ENCODE assay signal across 10 cellular contexts in the genomic region with DNA sequence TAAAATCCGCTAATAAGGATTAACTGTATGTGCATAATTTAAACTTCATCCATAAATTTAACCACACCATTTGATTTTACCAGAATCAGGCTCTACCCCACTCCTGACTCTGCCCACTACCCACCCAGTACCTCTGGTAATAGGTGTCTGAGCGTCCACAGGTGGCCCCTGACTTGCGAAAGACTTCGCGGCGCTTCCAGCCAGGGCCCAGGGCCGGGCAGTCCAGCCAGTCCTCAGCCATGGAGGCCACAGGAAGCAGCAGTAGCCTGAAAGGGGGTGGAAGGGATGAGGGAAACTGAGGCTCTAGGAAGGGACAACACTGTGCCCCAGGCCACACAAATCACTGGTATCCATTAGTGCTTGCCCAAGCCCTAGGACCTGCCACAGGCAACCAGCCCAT. TPM values are rescaled to one million over a fixed set of nuclear protein-coding genes. Genes with fewer than 3 reads are reported as not detected.
DNase-seq lines count a peak whose midpoint lies in the region; ATAC-seq, FAIRE-seq and TF ChIP-seq lines count a peak whose summit lies in the region.
"Had no signal": no experiment of that assay in that cellular context is flagged by ENCODE, and none has a peak within 500 bp of the region (broad histone marks: within the 10 kb centered on the region; RNA-seq: fewer than 3 reads in every experiment).

No MANE protein-coding gene starts in this region.

- H3K4me1 ChIP-seq in hepatocyte (ENCODE audit: insufficient read depth) (peaks cover 16% of the 10 kb centered on the region), esophagus muscularis mucosa (peaks cover 28 to 34% (median 32%) of the 10 kb centered on the region in 4 donors)

- TF ChIP-seq CTCF in activated CD8-positive, alpha-beta T cell treated with anti-CD3 and anti-CD28 coated beads for 36 hours (IDR thresholded peaks at IDR 0.05) = no peak
- no peak for TF ChIP-seq CTCF in hepatocyte (IDR thresholded peaks at IDR 0.05; ENCODE audit: poor library complexity)
- no peak for TF ChIP-seq CTCF in esophagus muscularis mucosa (IDR thresholded peaks at IDR 0.05)

- H2AFZ ChIP-seq in hepatocyte = no peak overlapping the region

- H3K27me3 Mint-ChIP-seq in activated T-cell treated with anti-CD3 and anti-CD28 coated beads, Interleukin-2, amount 50 U/mL, for 24 hours = no peaks in the 10 kb centered on the region
- no peaks in the 10 kb centered on the region for H3K27me3 Mint-ChIP-seq in activated CD8-positive, alpha-beta T cell treated with anti-CD3 and anti-CD28 coated beads for 36 hours
- no peaks in the 10 kb centered on the region for H3K27me3 Mint-ChIP-seq in stimulated activated naive B cell treated with anti-CD40 and anti-IgM and Interleukin-4, amounts not matched to agents 10 μg/mL and 1 μg/mL and 100 μg/mL, for 72 hours

- peaks cover 87% of the 10 kb centered on the region for H3K36me3 Mint-ChIP-seq in activated T-cell treated with anti-CD3 and anti-CD28 coated beads, Interleukin-2, amount 50 U/mL, for 24 hours (ENCODE audit: low read depth)
- H3K36me3 Mint-ChIP-seq in activated CD8-positive, alpha-beta T cell treated with anti-CD3 and anti-CD28 coated beads for 36 hours (ENCODE audit: low read depth) = peaks cover 59% of the 10 kb centered on the region
- peaks cover 56 to 72% of the 10 kb centered on the region in 2 donors for H3K36me3 Mint-ChIP-seq in stimulated activated naive B cell treated with anti-CD40 and anti-IgM and Interleukin-4, amounts not matched to agents 10 μg/mL and 1 μg/mL and 100 μg/mL, for 72 hours

- peaks cover 6% of the 10 kb centered on the region for H4K20me1 ChIP-seq in hepatocyte (ENCODE audit: insufficient read depth, poor library complexity, severe bottlenecking)

- H3K4me3 Mint-ChIP-seq in activated T-cell treated with anti-CD3 and anti-CD28 coated beads, Interleukin-2, amount 50 U/mL, for 24 hours = peak overlapping the region; percentile 98
- peak overlapping the region; percentile 91 for H3K4me3 Mint-ChIP-seq in activated CD8-positive, alpha-beta T cell treated with anti-CD3 and anti-CD28 coated beads for 36 hours
- peak overlapping the region; percentile 96 to 97 for H3K4me3 Mint-ChIP-seq in stimulated activated naive B cell treated with anti-CD40 and anti-IgM and Interleukin-4, amounts not matched to agents 10 μg/mL and 1 μg/mL and 100 μg/mL, for 72 hours

- no peak for TF ChIP-seq POLR2A in esophagus muscularis mucosa (IDR thresholded peaks at IDR 0.05; ENCODE audit: low read depth)

- H3K9me3 ChIP-seq in hepatocyte (ENCODE audit: low read depth) (no peaks in the 10 kb centered on the region), esophagus muscularis mucosa (no peaks in the 10 kb centered on the region)

- intact Hi-C loops in activated CD8-positive, alpha-beta T cell treated with anti-CD3 and anti-CD28 coated beads for 36 hours (cut with micrococcal nuclease) = no loop called here
- intact Hi-C loops in esophagus muscularis mucosa (cut with DNase I) = loop anchor here (10.0 kb wide), 4 partner anchors 465 to 915 kb away; partner anchors contain the start of genes ACAA2, ME2, MEX3C and RPL17

- no peaks in the 10 kb centered on the region for H3K36me3 ChIP-seq in hepatocyte (replicated peaks; ENCODE audit: insufficient read depth, low read depth)
- H3K36me3 ChIP-seq in esophagus muscularis mucosa = peaks cover 30 to 76% (median 61%) of the 10 kb centered on the region in 4 donors

- no peak for DNase-seq in activated T-cell treated with anti-CD3 and anti-CD28 coated beads, Interleukin-2, amount 50 U/mL, for 24 hours
- no peak for DNase-seq in activated T-cell treated with anti-CD3 and anti-CD28 coated beads, Interleukin-2, amount 50 U/mL, for 1 hour
- DNase-seq in activated CD8-positive, alpha-beta T cell treated with anti-CD3 and anti-CD28 coated beads for 36 hours = no peak
- DNase-seq in hepatocyte (ENCODE audit: low spot score) (no peak), esophagus muscularis mucosa (ENCODE audit: extremely low spot score) (no peak), HTR-8/SVneo (ENCODE audit: insufficient read length, low spot score) (no peak)
- no peak for DNase-seq in stimulated activated naive B cell treated with anti-CD40 and anti-IgM and Interleukin-4, amounts not matched to agents 10 μg/mL and 1 μg/mL and 100 μg/mL, for 72 hours
- DNase-seq: MV-4-11, SHP77 had no signal

- CTCF ChIA-PET in activated CD8-positive, alpha-beta T cell treated with anti-CD3 and anti-CD28 coated beads for 36 hours (lab: Charles Lee) = interaction anchor here (1.8 to 2.3 kb wide), 2 partner anchors 11 to 13 kb away, joined by 3 to 10 read pairs; partner anchors contain the start of gene CFAP53

- 95% methylated on average over 7 of the region's 7 CpGs for whole genome bisulfite sequencing in hepatocyte (ENCODE audit: low lambda C conversion rate, missing lambda C conversion rate)
- 93% methylated on average over 7 of the region's 7 CpGs for WGBS in esophagus muscularis mucosa

- ATAC-seq in activated CD8-positive, alpha-beta T cell treated with anti-CD3 and anti-CD28 coated beads for 36 hours = no peak
- no peak for ATAC-seq in stimulated activated naive B cell treated with anti-CD40 and anti-IgM and Interleukin-4, amounts not matched to agents 10 μg/mL and 1 μg/mL and 100 μg/mL, for 72 hours (replicated peaks)
- ATAC-seq in HG03439 (IDR thresholded peaks at IDR 0.05; ENCODE audit: unreplicated experiment) = no peak

- peaks cover 29% of the 10 kb centered on the region for H3K79me2 ChIP-seq in hepatocyte

- POLR2A ChIA-PET in activated CD8-positive, alpha-beta T cell treated with anti-CD3 and anti-CD28 coated beads for 36 hours (lab: Charles Lee) = interaction anchor here (0.8 kb wide), 1 partner anchor 11 kb away, joined by 3 read pairs; no protein-coding TSS in a partner anchor

- no peaks in the 10 kb centered on the region for H3K27me3 ChIP-seq in hepatocyte
- no peaks in the 10 kb centered on the region for H3K27me3 ChIP-seq in esophagus muscularis mucosa

- H3K9me3 Mint-ChIP-seq in activated T-cell treated with anti-CD3 and anti-CD28 coated beads, Interleukin-2, amount 50 U/mL, for 24 hours = no peaks in the 10 kb centered on the region
- no peaks in the 10 kb centered on the region for H3K9me3 Mint-ChIP-seq in activated CD8-positive, alpha-beta T cell treated with anti-CD3 and anti-CD28 coated beads for 36 hours
- no peaks in the 10 kb centered on the region for H3K9me3 Mint-ChIP-seq in stimulated activated naive B cell treated with anti-CD40 and anti-IgM and Interleukin-4, amounts not matched to agents 10 μg/mL and 1 μg/mL and 100 μg/mL, for 72 hours

- H3K4me3 ChIP-seq in hepatocyte (no peak overlapping the region), esophagus muscularis mucosa (peak overlapping the region in 2 of 4 donors; percentile 91 to 94)

- H3K27ac ChIP-seq in hepatocyte = no peak overlapping the region
- peak overlapping the region in 1 of 4 donors; percentile 95 for H3K27ac ChIP-seq in esophagus muscularis mucosa (replicated peaks in 1 of 4)

- TF ChIP-seq EP300 in esophagus muscularis mucosa (IDR thresholded peaks at IDR 0.05) = no peak

- peak overlapping the region; percentile 88 for H3K4me2 ChIP-seq in hepatocyte

- peaks cover 44% of the 10 kb centered on the region for H3K4me1 Mint-ChIP-seq in activated T-cell treated with anti-CD3 and anti-CD28 coated beads, Interleukin-2, amount 50 U/mL, for 24 hours (ENCODE audit: low read depth)
- H3K4me1 Mint-ChIP-seq in activated CD8-positive, alpha-beta T cell treated with anti-CD3 and anti-CD28 coated beads for 36 hours (ENCODE audit: low read depth) = peaks cover 39% of the 10 kb centered on the region
- H3K4me1 Mint-ChIP-seq in stimulated activated naive B cell treated with anti-CD40 and anti-IgM and Interleukin-4, amounts not matched to agents 10 μg/mL and 1 μg/mL and 100 μg/mL, for 72 hours = peaks cover 44 to 53% of the 10 kb centered on the region in 2 donors

- peak overlapping the region; percentile 98 for H3K27ac Mint-ChIP-seq in activated T-cell treated with anti-CD3 and anti-CD28 coated beads, Interleukin-2, amount 50 U/mL, for 24 hours
- H3K27ac Mint-ChIP-seq in activated CD8-positive, alpha-beta T cell treated with anti-CD3 and anti-CD28 coated beads for 36 hours = peak overlapping the region; percentile 96
- peak overlapping the region; percentile 97 for H3K27ac Mint-ChIP-seq in stimulated activated naive B cell treated with anti-CD40 and anti-IgM and Interleukin-4, amounts not matched to agents 10 μg/mL and 1 μg/mL and 100 μg/mL, for 72 hours

- no peak for FAIRE-seq in HTR-8/SVneo (lab: Jason Lieb, UNC)

- no peaks in the 10 kb centered on the region for H3K9me2 ChIP-seq in hepatocyte (replicated peaks; ENCODE audit: insufficient read depth)

RNA-seq across cellular contexts. Expression of gene MBD1, which starts 1.6 kb away (rescaled TPM):
- total RNA-seq in activated CD8-positive, alpha-beta T cell treated with anti-CD3 and anti-CD28 coated beads for 36 hours = 10 to 100 TPM; 67.4 to 69.0 TPM
- total RNA-seq in hepatocyte (38.8 and 53.1 TPM in 2 replicates), esophagus muscularis mucosa (100 to 1,000 TPM in 1 of 4 donors, 10 to 100 TPM in 3; 65.6 to 101 (median 79.8) TPM)
- polyA plus RNA-seq in hepatocyte = 53.0 and 54.2 TPM in 2 replicates

RNA-seq across cellular contexts. Expression of gene CXXC1, which starts 7.7 kb away (rescaled TPM):
- total RNA-seq in activated CD8-positive, alpha-beta T cell treated with anti-CD3 and anti-CD28 coated beads for 36 hours = 10 to 100 TPM; 87.0 to 88.0 TPM
- total RNA-seq in hepatocyte (33.3 and 52.7 TPM in 2 replicates), esophagus muscularis mucosa (10 to 100 TPM; 38.6 to 58.1 (median 49.2) TPM)
- 68.3 and 89.3 TPM in 2 replicates for polyA plus RNA-seq in hepatocyte

RNA-seq across cellular contexts. Expression of gene CFAP53, which starts 13.5 kb away (rescaled TPM):
- under 1 TPM; 0.27 to 0.76 TPM for total RNA-seq in activated CD8-positive, alpha-beta T cell treated with anti-CD3 and anti-CD28 coated beads for 36 hours
- total RNA-seq in hepatocyte = 0.24 and 0.50 TPM in 2 replicates
- polyA plus RNA-seq in hepatocyte = 0.24 and 0.86 TPM in 2 replicates
- under 1 TPM in 1 of 4 donors, not detected in 3; 0.40 TPM for total RNA-seq in esophagus muscularis mucosa
